In genomic region chr11:28140689-28141455, GRCh38 we compare ENCODE assay signal across 21 cellular contexts. TPM values are rescaled to one million over a fixed set of nuclear protein-coding genes. Genes with fewer than 3 reads are reported as not detected.
DNase-seq lines count a peak whose midpoint lies in the region; TF ChIP-seq lines count a peak whose summit lies in the region.
"Had no signal": no experiment of that assay in that cellular context is flagged by ENCODE, and none has a peak within 500 bp of the region (broad histone marks: within the 10 kb centered on the region; RNA-seq: fewer than 3 reads in every experiment).

No MANE protein-coding gene starts in this region.

- H3K36me3 Mint-ChIP-seq in Calu3 (ENCODE audit: insufficient read depth, unreplicated experiment) (peaks cover 9% of the 10 kb centered on the region), glutamatergic neuron (ENCODE audit: unreplicated experiment) (peaks cover 46% of the 10 kb centered on the region)

- H3K36me3 ChIP-seq in HUES6 (ENCODE audit: control insufficient read depth, insufficient read depth, low read length), result peaks cover 19% of the 10 kb centered on the region
- H3K36me3 ChIP-seq in suprapubic skin, result peaks cover 16% of the 10 kb centered on the region
- peaks cover 0 to 61% (median 0%) of the 10 kb centered on the region in 3 donors for H3K36me3 ChIP-seq in tibial nerve

- TF ChIP-seq CTCF in Calu3 (IDR thresholded peaks at IDR 0.05; ENCODE audit: unreplicated experiment) (no peak), glutamatergic neuron (IDR thresholded peaks at IDR 0.05; ENCODE audit: partially characterized antibody, unreplicated experiment) (no peak), suprapubic skin (IDR thresholded peaks at IDR 0.05) (no peak), tibial nerve (IDR thresholded peaks at IDR 0.05) (no peak)

- H3K4me1 Mint-ChIP-seq in Calu3 (ENCODE audit: low read depth, unreplicated experiment), result peaks cover 10% of the 10 kb centered on the region
- H3K4me1 Mint-ChIP-seq in glutamatergic neuron (ENCODE audit: low read depth, unreplicated experiment), result no peaks in the 10 kb centered on the region
- H3K4me1 Mint-ChIP-seq: GM23338 had no signal

- H3K4me1 ChIP-seq in HUES6 (ENCODE audit: control insufficient read depth, insufficient read depth, low read length), result peaks cover 21% of the 10 kb centered on the region
- H3K4me1 ChIP-seq in suprapubic skin, result no peaks in the 10 kb centered on the region
- no peaks in the 10 kb centered on the region for H3K4me1 ChIP-seq in tibial nerve

- peak overlapping the region; percentile 72 for H3K9ac ChIP-seq in HUES6 (ENCODE audit: low read length)
- H3K9ac ChIP-seq: KMS-11 had no signal

- H3K27ac Mint-ChIP-seq in Calu3 (ENCODE audit: unreplicated experiment), result peak overlapping the region; percentile 57
- H3K27ac Mint-ChIP-seq in glutamatergic neuron (ENCODE audit: unreplicated experiment), result peak overlapping the region; percentile 18
- H3K27ac Mint-ChIP-seq: GM23338, HFFc6 had no signal

- peaks cover 7% of the 10 kb centered on the region for H3K9me3 Mint-ChIP-seq in Calu3 (ENCODE audit: low read depth, unreplicated experiment)
- peaks cover 14% of the 10 kb centered on the region for H3K9me3 Mint-ChIP-seq in glutamatergic neuron (ENCODE audit: unreplicated experiment)

- H3K27ac ChIP-seq in HUES6 (ENCODE audit: low read depth, low read length) (peak overlapping the region; percentile 90; the same call in 1 of the 2 replicates), suprapubic skin (no peak overlapping the region), tibial nerve (no peak overlapping the region)
- H3K27ac ChIP-seq: KMS-11 had no signal

- peaks cover 47% of the 10 kb centered on the region for H3K9me3 ChIP-seq in HUES6 (ENCODE audit: control insufficient read depth, insufficient read depth, low read depth, low read length)
- peaks cover 9% of the 10 kb centered on the region for H3K9me3 ChIP-seq in suprapubic skin
- peaks cover 0 to 22% (median 5%) of the 10 kb centered on the region in 4 donors for H3K9me3 ChIP-seq in tibial nerve

- no TSS peak for BruUV-seq in Calu3 (replicated peaks; lab: Mats Ljungman, UMichigan)

- TF ChIP-seq EP300 in suprapubic skin (IDR thresholded peaks at IDR 0.05) (no peak), tibial nerve (IDR thresholded peaks at IDR 0.05) (no peak)

- H3K4me3 ChIP-seq in HUES6 (ENCODE audit: low read depth, low read length), result peak overlapping the region; percentile 24; the same call in 1 of the 2 replicates
- no peak overlapping the region for H3K4me3 ChIP-seq in suprapubic skin
- no peak overlapping the region for H3K4me3 ChIP-seq in tibial nerve
- H3K4me3 ChIP-seq: GM12878, GM23338 had no signal

- 91% methylated on average over 9 of the region's 9 CpGs for WGBS in suprapubic skin
- WGBS in tibial nerve, 2 donors, result 96% methylated on average over 9 of the region's 9 CpGs

- TF ChIP-seq POLR2A in suprapubic skin (IDR thresholded peaks at IDR 0.05) (no peak), tibial nerve (IDR thresholded peaks at IDR 0.05) (no peak)

- DNase-seq in Calu3 (no peak), UCSD-AML1 (lab: John Stamatoyannopoulos, UW; ENCODE audit: unreplicated experiment) (peak; percentile 5), glutamatergic neuron (no peak), suprapubic skin (ENCODE audit: low spot score in 2 of 2) (no peak), tibial nerve (ENCODE audit: low spot score in 2 of 2) (no peak), amniotic stem cell (lab: John Stamatoyannopoulos, UW) (no peak), NCI-H146 (lab: John Stamatoyannopoulos, UW) (no peak)
- DNase-seq: C1 segment of cervical spinal cord, DMS 273 treated with DMSO at 0.1 percent for 48 hours, GDM1, HFFc6, NCI-H1092, NCI-H1694 treated with DMSO at 0.1 percent for 48 hours, NCI-H2107, NCI-H2227 treated with DMSO at 0.1 percent for 48 hours, NCI-H524, SW 1271 had no signal

- H3K27me3 ChIP-seq in HUES6 (ENCODE audit: control insufficient read depth, insufficient read depth, low read length), result no peaks in the 10 kb centered on the region
- no peaks in the 10 kb centered on the region for H3K27me3 ChIP-seq in suprapubic skin
- H3K27me3 ChIP-seq in tibial nerve, result no peaks in the 10 kb centered on the region

- H3K4me3 Mint-ChIP-seq in Calu3 (ENCODE audit: low read depth, unreplicated experiment), result no peak overlapping the region
- no peak overlapping the region for H3K4me3 Mint-ChIP-seq in glutamatergic neuron (ENCODE audit: unreplicated experiment)
- H3K4me3 Mint-ChIP-seq: GM23338, HFFc6 had no signal

- intact Hi-C loops in Calu3 (cut with micrococcal nuclease; ENCODE audit: unreplicated experiment), result no loop called here

- no peaks in the 10 kb centered on the region for H3K27me3 Mint-ChIP-seq in Calu3 (ENCODE audit: unreplicated experiment)
- H3K27me3 Mint-ChIP-seq in glutamatergic neuron (ENCODE audit: unreplicated experiment), result no peaks in the 10 kb centered on the region

- CTCF ChIA-PET in Calu3 (lab: Charles Lee), result no interaction called here

RNA-seq across cellular contexts. Expression of gene METTL15, which starts 32.7 kb away (rescaled TPM):
- total RNA-seq in Calu3 (2022) (19.0 and 19.4 TPM in 2 replicates), glutamatergic neuron (ENCODE audit: unreplicated experiment) (8.2 TPM), suprapubic skin (10 to 100 TPM in 3 of 4 donors, 1 to 10 TPM in 1; 6.4 to 16.1 (median 10.2) TPM), tibial nerve (10 to 100 TPM in 2 of 4 donors, 1 to 10 TPM in 2; 8.7 to 14.4 (median 11.7) TPM)

RNA-seq across cellular contexts. Expression of gene KIF18A, which starts 32.9 kb away (rescaled TPM):
- total RNA-seq in Calu3 (2022) (29.9 and 31.5 TPM in 2 replicates), glutamatergic neuron (ENCODE audit: unreplicated experiment) (2.6 TPM), suprapubic skin (1 to 10 TPM; 2.9 to 6.6 (median 4.2) TPM), tibial nerve (under 1 TPM in 3 of 4 donors, not detected in 1; 0.22 to 0.63 (median 0.60) TPM)
